Comparison of ENCODE assay signal across 26 cellular contexts in the genomic region with DNA sequence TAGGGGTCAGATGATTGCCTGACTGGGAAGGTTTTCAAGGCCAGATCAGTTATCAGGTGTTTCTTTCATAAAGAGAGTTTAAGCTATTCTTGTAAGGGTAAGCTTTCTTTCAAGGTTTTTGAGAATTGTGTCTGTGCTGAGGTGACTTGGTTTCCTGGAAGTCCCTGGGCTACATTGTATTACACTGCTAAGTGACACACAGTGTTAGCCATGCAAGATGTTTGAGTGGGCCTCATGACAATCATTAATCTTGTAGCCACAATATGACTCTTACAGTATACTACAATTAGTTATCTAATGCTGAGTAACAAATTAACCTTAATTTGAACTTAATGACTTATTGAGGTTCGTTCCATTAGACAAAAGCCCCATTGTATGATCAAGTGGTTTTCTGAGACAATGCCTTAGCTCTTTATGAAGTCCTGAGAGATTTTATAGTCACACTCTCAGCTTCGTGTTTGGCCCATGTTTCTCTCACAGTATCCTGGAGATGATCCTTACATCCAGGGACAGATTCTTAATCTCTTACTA.
"Had no signal": no experiment of that assay in that cellular context is flagged by ENCODE, and none has a peak within 500 bp of the region (broad histone marks: within the 10 kb centered on the region; RNA-seq: fewer than 3 reads in every experiment).

No MANE protein-coding gene starts in this region.

- H3K9me3 ChIP-seq: lower lobe of right lung, pancreas, testis, upper lobe of right lung, vagina had no signal

- H3K4me1 Mint-ChIP-seq: endodermal cell; naive B cell; nephron; stimulated activated memory B cell treated with anti-CD40 and anti-IgM and Interleukin-4, amounts not matched to agents 10 μg/mL and 1 μg/mL and 100 μg/mL, for 72 hours; stimulated activated naive CD8-positive, alpha-beta T cell treated with anti-CD3 and anti-CD28 coated beads, Interleukin-15, amount 100 ng/mL, for 72 hours had no signal

- H3K4me3 Mint-ChIP-seq: endodermal cell; naive B cell; nephron; stimulated activated memory B cell treated with anti-CD40 and anti-IgM and Interleukin-4, amounts not matched to agents 10 μg/mL and 1 μg/mL and 100 μg/mL, for 72 hours; stimulated activated naive CD8-positive, alpha-beta T cell treated with anti-CD3 and anti-CD28 coated beads, Interleukin-15, amount 100 ng/mL, for 72 hours had no signal

- DNase-seq: effector CD4-positive, alpha-beta T cell; endodermal cell; islet precursor cell; left cardiac atrium; left ventricle myocardium inferior; lower lobe of right lung; mesenchymal stem cell; naive B cell; occipital lobe; pancreas; spleen; stimulated activated CD4-positive, alpha-beta T cell treated with anti-CD3 and anti-CD28 coated beads, Interleukin-15, amount 100 ng/mL, for 24 hours; stimulated activated CD4-positive, alpha-beta T cell treated with anti-CD3 and anti-CD28 coated beads, Interleukin-1b, Interleukin-23, amount 100 ng/mL, for 48 hours; stimulated activated CD4-positive, alpha-beta T cell treated with anti-CD3 and anti-CD28 coated beads, Interleukin-4, amount 100 ng/mL, for 24 hours; stimulated activated naive CD8-positive, alpha-beta T cell treated with anti-CD3 and anti-CD28 coated beads, Interleukin-15, amount 100 ng/mL, for 72 hours; testis; upper lobe of right lung had no signal

- H3K36me3 Mint-ChIP-seq: naive B cell; stimulated activated memory B cell treated with anti-CD40 and anti-IgM and Interleukin-4, amounts not matched to agents 10 μg/mL and 1 μg/mL and 100 μg/mL, for 72 hours had no signal

- FAIRE-seq: endothelial cell of umbilical vein, frontal cortex, pancreas had no signal

- H3K27ac ChIP-seq: coronary artery, left ventricle myocardium inferior, lower lobe of right lung, pancreas, spleen, testis, tibial nerve, upper lobe of right lung, vagina had no signal

- H3K36me3 ChIP-seq: left ventricle myocardium inferior, lower lobe of right lung, pancreas, spleen, tibial nerve, upper lobe of right lung, vagina had no signal

- ATAC-seq: left cardiac atrium; lower lobe of right lung; sciatic nerve; stimulated activated memory B cell treated with anti-CD40 and anti-IgM and Interleukin-4, amounts not matched to agents 10 μg/mL and 1 μg/mL and 100 μg/mL, for 72 hours; stimulated activated naive CD8-positive, alpha-beta T cell treated with anti-CD3 and anti-CD28 coated beads, Interleukin-15, amount 100 ng/mL, for 72 hours; upper lobe of right lung had no signal

- H3K4me1 ChIP-seq: left ventricle myocardium inferior, lower lobe of right lung, spleen, testis, tibial nerve, upper lobe of right lung, vagina had no signal

- H3K9me3 Mint-ChIP-seq: endodermal cell; stimulated activated memory B cell treated with anti-CD40 and anti-IgM and Interleukin-4, amounts not matched to agents 10 μg/mL and 1 μg/mL and 100 μg/mL, for 72 hours; stimulated activated naive CD8-positive, alpha-beta T cell treated with anti-CD3 and anti-CD28 coated beads, Interleukin-15, amount 100 ng/mL, for 72 hours had no signal

- H3K27me3 ChIP-seq: pancreas, testis, tibial nerve, upper lobe of right lung, vagina had no signal

- H3K4me3 ChIP-seq: coronary artery, left ventricle myocardium inferior, lower lobe of right lung, pancreas, spleen, testis, tibial nerve, upper lobe of right lung, vagina had no signal

- H3K27ac Mint-ChIP-seq: endodermal cell; naive B cell; nephron; progenitor cell of endocrine pancreas; stimulated activated memory B cell treated with anti-CD40 and anti-IgM and Interleukin-4, amounts not matched to agents 10 μg/mL and 1 μg/mL and 100 μg/mL, for 72 hours; stimulated activated naive CD8-positive, alpha-beta T cell treated with anti-CD3 and anti-CD28 coated beads, Interleukin-15, amount 100 ng/mL, for 72 hours had no signal

- H3K27me3 Mint-ChIP-seq: progenitor cell of endocrine pancreas; stimulated activated memory B cell treated with anti-CD40 and anti-IgM and Interleukin-4, amounts not matched to agents 10 μg/mL and 1 μg/mL and 100 μg/mL, for 72 hours had no signal
